8 cellular contexts compared by ENCODE assay signal in the genomic region with DNA sequence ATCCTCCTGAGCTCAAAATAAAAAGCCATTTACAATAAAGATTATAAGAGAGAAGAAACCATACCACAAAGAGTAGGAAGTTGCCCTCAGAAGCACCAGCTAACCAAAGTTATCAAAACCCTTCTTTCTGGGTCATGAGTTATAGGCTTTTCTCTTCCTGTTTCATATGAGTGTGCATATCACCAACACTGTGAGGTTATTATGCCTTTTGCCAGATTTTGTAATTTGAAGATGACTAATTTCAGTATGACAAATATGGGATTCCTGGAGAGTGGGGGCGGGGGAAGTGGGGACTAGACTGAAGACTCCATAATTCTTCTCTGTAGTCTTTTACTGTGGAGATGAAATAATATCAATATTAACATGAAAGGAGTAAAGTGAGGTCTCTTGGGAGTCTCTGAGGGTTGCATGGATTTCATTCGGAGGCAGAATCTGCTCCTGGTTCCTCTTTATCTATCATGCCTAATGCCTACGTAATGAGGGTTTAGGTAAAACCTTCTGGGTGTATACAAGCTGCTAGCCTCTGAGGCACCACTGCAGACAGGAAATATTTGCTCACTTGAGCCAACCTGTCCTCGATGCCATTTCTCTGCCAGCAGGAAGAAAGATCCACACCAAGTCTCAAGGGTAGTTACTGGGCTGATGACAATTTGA. TPM values are rescaled to one million over a fixed set of nuclear protein-coding genes. Genes with fewer than 3 reads are reported as not detected.
A peak's percentile ranks its signal among the peaks of the same experiment; 100 is the strongest.
DNase-seq lines count a peak whose midpoint lies in the region; ATAC-seq and TF ChIP-seq lines count a peak whose summit lies in the region.

No MANE protein-coding gene starts in this region.

- peaks cover 20% of the 10 kb centered on the region for H3F3A ChIP-seq in PC-3 (ENCODE audit: low read length, unreplicated experiment)

- peak overlapping the region; percentile 18 for H2AFZ ChIP-seq in PC-3 (ENCODE audit: low read length)

- H3K4me1 ChIP-seq in PC-3 (ENCODE audit: insufficient read depth, low read length) = peaks cover 47% of the 10 kb centered on the region

- peaks cover 33% of the 10 kb centered on the region for H3K79me2 ChIP-seq in PC-3 (ENCODE audit: low read length)

- no peaks in the 10 kb centered on the region for H3K9me3 ChIP-seq in PC-3 (ENCODE audit: low read length)

- peak overlapping the region; percentile 62 for H3K9ac ChIP-seq in PC-3 (ENCODE audit: low read length)

- H3K4me3 ChIP-seq in GM08714 (ENCODE audit: low read length) = peak overlapping the region; percentile 99
- H3K4me3 ChIP-seq in PC-3 (ENCODE audit: low read length) = peak overlapping the region; percentile 57

- DNase-seq in PC-3 (peak; percentile 96), glomerular visceral epithelial cell (ENCODE audit: extremely low spot score) (peak; percentile 71), DMS 273 (lab: John Stamatoyannopoulos, UW; ENCODE audit: unreplicated experiment) (no peak)
- DNase-seq in activated T-helper 9 cell treated with anti-CD3 and anti-CD28 coated beads, Interleukin-2, amount 50 U/mL, for 16 hours (ENCODE audit: low read depth) = peak; percentile 64
- peak; percentile 76 to 81 for DNase-seq in stimulated activated CD4-positive, alpha-beta T cell treated with anti-CD3 and anti-CD28 coated beads, Interleukin-2, amount 100 ng/mL, for 24 hours

- no peaks in the 10 kb centered on the region for H3K9me2 ChIP-seq in PC-3 (replicated peaks; ENCODE audit: low read length)

- H3K36me3 ChIP-seq in PC-3 (ENCODE audit: low read depth, low read length) = no peaks in the 10 kb centered on the region

- H3K4me2 ChIP-seq in PC-3 (ENCODE audit: low read length) = peak overlapping the region; percentile 92

- CTCF ChIA-PET in PC-3 (lab: Charles Lee) = no interaction called here

- TF ChIP-seq CTCF in PC-3 (conservative IDR thresholded peaks at IDR 0.05; ENCODE audit: low read depth, low read length) = no peak

- no TSS peak for BruUV-seq in PC-3 (replicated peaks; lab: Mats Ljungman, UMichigan)

- ATAC-seq in HG02759 (IDR thresholded peaks at IDR 0.05; ENCODE audit: unreplicated experiment) (peak; percentile 16), PC-3 (peak; percentile 46), HG03025 (IDR thresholded peaks at IDR 0.05; ENCODE audit: low FRiP score, unreplicated experiment) (no peak)

- H3K27me3 ChIP-seq in PC-3 (ENCODE audit: low read length) = no peaks in the 10 kb centered on the region

- intact Hi-C loops in PC-3 (cut with micrococcal nuclease) = loop anchor here (1.0 kb wide), 1 partner anchor 86 kb away; no protein-coding TSS in a partner anchor

- no peaks in the 10 kb centered on the region for H4K20me1 ChIP-seq in PC-3 (ENCODE audit: low read length)

- H3K27ac ChIP-seq in PC-3 (ENCODE audit: low read length) = peak overlapping the region; percentile 97

- POLR2A ChIA-PET in PC-3 (lab: Charles Lee; ENCODE audit: unreplicated experiment) = no interaction called here

RNA-seq across cellular contexts. Expression of gene LPXN, which starts 2.1 kb away (rescaled TPM):
- total RNA-seq in PC-3 (2014; rRNA removed) = 12.1 and 20.2 TPM in 2 replicates

RNA-seq across cellular contexts. Expression of gene ZFP91, which starts 5.3 kb away (rescaled TPM):
- 56.2 and 71.9 TPM in 2 replicates for total RNA-seq in PC-3 (2014; rRNA removed)

RNA-seq across cellular contexts. Expression of gene CNTF, which starts 48.9 kb away (rescaled TPM):
- total RNA-seq in PC-3 (2014; rRNA removed) = 1.6 and 2.8 TPM in 2 replicates
